ENCODE assay signal across 12 cellular contexts in the genomic region with DNA sequence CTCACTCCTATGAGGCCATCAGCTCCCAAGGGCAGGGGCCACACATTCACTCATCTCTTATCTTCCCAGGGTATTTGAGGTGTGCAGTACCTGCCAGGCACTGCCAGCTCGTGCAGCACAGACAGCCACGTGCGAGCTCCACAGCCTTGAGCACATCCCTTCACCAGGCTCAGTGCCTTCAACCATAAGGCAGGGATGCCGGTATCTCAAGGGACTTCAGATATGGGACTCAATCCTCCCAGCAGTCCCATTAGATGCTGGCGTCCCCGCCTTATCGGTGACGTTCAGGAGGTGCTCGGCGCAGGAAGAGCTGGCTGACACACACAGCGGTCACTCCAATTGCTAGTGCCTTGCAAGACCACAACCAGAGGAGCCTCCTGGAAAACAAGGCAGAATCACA. TPM values are rescaled to one million over a fixed set of nuclear protein-coding genes. Genes with fewer than 3 reads are reported as not detected.
DNase-seq lines count a peak whose midpoint lies in the region; ATAC-seq and TF ChIP-seq lines count a peak whose summit lies in the region.
"Had no signal": no experiment of that assay in that cellular context is flagged by ENCODE, and none has a peak within 500 bp of the region (broad histone marks: within the 10 kb centered on the region; RNA-seq: fewer than 3 reads in every experiment).

No MANE protein-coding gene starts in this region.

- H3K56ac ChIP-seq in mesendoderm (ENCODE audit: low read length): peak overlapping the region; percentile 35

- no peak overlapping the region for H2AK5ac ChIP-seq in mesendoderm (ENCODE audit: low read length)

- TF ChIP-seq POLR2A in prostate gland (IDR thresholded peaks at IDR 0.05): no peak

- H3K4ac ChIP-seq in mesendoderm (ENCODE audit: low read depth, low read length): no peak overlapping the region

- intact Hi-C loops in prostate gland (cut with DNase I): no loop called here

- H3K4me3 Mint-ChIP-seq in stimulated activated naive CD8-positive, alpha-beta T cell treated with anti-CD3 and anti-CD28 coated beads, Interleukin-15, amount 100 ng/mL, for 72 hours: no peak overlapping the region
- H3K4me3 Mint-ChIP-seq in activated naive CD8-positive, alpha-beta T cell treated with anti-CD3 and anti-CD28 coated beads, Interleukin-2, amount 10 ng/mL, durations not matched to agents 7 days and 5 days: no peak overlapping the region

- no peaks in the 10 kb centered on the region for H3K27me3 ChIP-seq in mesendoderm (ENCODE audit: insufficient read depth, low read length, poor library complexity)
- H3K27me3 ChIP-seq in prostate gland (replicated peaks; ENCODE audit: insufficient read depth): no peaks in the 10 kb centered on the region
- H3K27me3 ChIP-seq: brain microvascular endothelial cell had no signal

- H2BK5ac ChIP-seq in mesendoderm (ENCODE audit: low read length): no peak overlapping the region

- H3K36me3 ChIP-seq in mesendoderm (ENCODE audit: control insufficient read depth, insufficient read depth, low read length) (peaks cover 29% of the 10 kb centered on the region), prostate gland (peaks cover 20 to 54% of the 10 kb centered on the region in 2 donors)

- POLR2A ChIA-PET in activated naive CD8-positive, alpha-beta T cell treated with anti-CD3 and anti-CD28 coated beads, Interleukin-2, amount 10 ng/mL, durations not matched to agents 7 days and 5 days (lab: Charles Lee): interaction anchor here (0.8 kb wide), 1 partner anchor 8 kb away, joined by 4 read pairs; no protein-coding TSS in a partner anchor

- peak overlapping the region; percentile 12 for H3K18ac ChIP-seq in mesendoderm (ENCODE audit: low read length)

- peaks cover 8% of the 10 kb centered on the region for H3K79me2 ChIP-seq in mesendoderm (ENCODE audit: control insufficient read depth, insufficient read depth, low read length)

- no peak for TF ChIP-seq CTCF in prostate gland (IDR thresholded peaks at IDR 0.05)

- no peak for DNase-seq in stimulated activated naive CD8-positive, alpha-beta T cell treated with anti-CD3 and anti-CD28 coated beads, Interleukin-15, Interleukin-2, amounts not matched to agents 100 U/mL and 50 U/mL, for 24 hours
- DNase-seq in stimulated activated naive CD8-positive, alpha-beta T cell treated with anti-CD3 and anti-CD28 coated beads, Interleukin-15, amount 100 ng/mL, for 72 hours: no peak
- no peak for DNase-seq in activated naive CD8-positive, alpha-beta T cell treated with anti-CD3 and anti-CD28 coated beads, Interleukin-2, amount 10 ng/mL, durations not matched to agents 7 days and 5 days
- DNase-seq in mesendoderm: no peak
- no peak for DNase-seq in NCI-H2227 treated with DMSO at 0.1 percent for 48 hours (lab: John Stamatoyannopoulos, UW)
- DNase-seq in prostate gland (ENCODE audit: low spot score): no peak
- DNase-seq in HuH-7 (ENCODE audit: low spot score): no peak
- DNase-seq: activated CD8-positive, alpha-beta memory T cell treated with anti-CD3 and anti-CD28 coated beads, Interleukin-2, amount 50 U/mL, for 4 hours; brain microvascular endothelial cell; midbrain; stimulated activated CD4-positive, alpha-beta T cell treated with anti-CD3 and anti-CD28 coated beads, Interleukin-4, amount 100 ng/mL, for 1 hour had no signal

- ATAC-seq in stimulated activated naive CD8-positive, alpha-beta T cell treated with anti-CD3 and anti-CD28 coated beads, Interleukin-15, Interleukin-2, amounts not matched to agents 100 U/mL and 50 U/mL, for 24 hours: peak; percentile 4
- no peak for ATAC-seq in stimulated activated naive CD8-positive, alpha-beta T cell treated with anti-CD3 and anti-CD28 coated beads, Interleukin-15, amount 100 ng/mL, for 72 hours
- no peak for ATAC-seq in activated naive CD8-positive, alpha-beta T cell treated with anti-CD3 and anti-CD28 coated beads, Interleukin-2, amount 10 ng/mL, durations not matched to agents 7 days and 5 days (ENCODE audit: low read depth)
- ATAC-seq in GM19455 (IDR thresholded peaks at IDR 0.05; ENCODE audit: unreplicated experiment): no peak

- H3K27ac ChIP-seq in mesendoderm (ENCODE audit: low read depth, low read length) (no peak overlapping the region), prostate gland (peak overlapping the region in 1 of 2 donors; percentile 66)
- H3K27ac ChIP-seq: brain microvascular endothelial cell had no signal

- H2BK15ac ChIP-seq in mesendoderm (replicated peaks; ENCODE audit: low read depth): no peak overlapping the region

- H3K4me1 Mint-ChIP-seq in stimulated activated naive CD8-positive, alpha-beta T cell treated with anti-CD3 and anti-CD28 coated beads, Interleukin-15, amount 100 ng/mL, for 72 hours: peaks cover 64% of the 10 kb centered on the region
- peaks cover 27% of the 10 kb centered on the region for H3K4me1 Mint-ChIP-seq in activated naive CD8-positive, alpha-beta T cell treated with anti-CD3 and anti-CD28 coated beads, Interleukin-2, amount 10 ng/mL, durations not matched to agents 7 days and 5 days

- no peak overlapping the region for H4K5ac ChIP-seq in mesendoderm (ENCODE audit: low read length)

- H3K4me2 ChIP-seq in mesendoderm (ENCODE audit: low read length): no peak overlapping the region

- peaks cover 35% of the 10 kb centered on the region for H3K36me3 Mint-ChIP-seq in activated naive CD8-positive, alpha-beta T cell treated with anti-CD3 and anti-CD28 coated beads, Interleukin-2, amount 10 ng/mL, durations not matched to agents 7 days and 5 days

- no peaks in the 10 kb centered on the region for H3K9me3 ChIP-seq in prostate gland

- H3K9ac ChIP-seq in mesendoderm (ENCODE audit: low read length): no peak overlapping the region

- H3K4me1 ChIP-seq in mesendoderm (ENCODE audit: control insufficient read depth, low read depth, low read length) (peaks cover 16% of the 10 kb centered on the region), prostate gland (replicated peaks) (peaks cover 9% of the 10 kb centered on the region)

- H3K9me3 Mint-ChIP-seq in stimulated activated naive CD8-positive, alpha-beta T cell treated with anti-CD3 and anti-CD28 coated beads, Interleukin-15, amount 100 ng/mL, for 72 hours: no peaks in the 10 kb centered on the region
- H3K9me3 Mint-ChIP-seq in activated naive CD8-positive, alpha-beta T cell treated with anti-CD3 and anti-CD28 coated beads, Interleukin-2, amount 10 ng/mL, durations not matched to agents 7 days and 5 days: no peaks in the 10 kb centered on the region

- H3K23ac ChIP-seq in mesendoderm (ENCODE audit: low read length): no peak overlapping the region

- no peak overlapping the region for H2BK120ac ChIP-seq in mesendoderm (ENCODE audit: low read depth, low read length)

- peaks cover 17% of the 10 kb centered on the region for H3K79me1 ChIP-seq in mesendoderm (ENCODE audit: low read length)

- H3K4me3 ChIP-seq in mesendoderm (ENCODE audit: low read length) (no peak overlapping the region), prostate gland (no peak overlapping the region)

- no peak overlapping the region for H4K8ac ChIP-seq in mesendoderm (ENCODE audit: low read depth, low read length)

- WGBS in mesendoderm (ENCODE audit: extremely low coverage, insufficient coverage, low lambda C conversion rate): no CpG with 5 or more reads among the region's 11 CpGs
- 93% methylated on average over 11 of the region's 11 CpGs for WGBS in prostate gland

- H3K27me3 Mint-ChIP-seq in stimulated activated naive CD8-positive, alpha-beta T cell treated with anti-CD3 and anti-CD28 coated beads, Interleukin-15, amount 100 ng/mL, for 72 hours: no peaks in the 10 kb centered on the region
- H3K27me3 Mint-ChIP-seq in activated naive CD8-positive, alpha-beta T cell treated with anti-CD3 and anti-CD28 coated beads, Interleukin-2, amount 10 ng/mL, durations not matched to agents 7 days and 5 days: no peaks in the 10 kb centered on the region

- peak overlapping the region in 1 of 2 donors; percentile 61 for H3K27ac Mint-ChIP-seq in stimulated activated naive CD8-positive, alpha-beta T cell treated with anti-CD3 and anti-CD28 coated beads, Interleukin-15, amount 100 ng/mL, for 72 hours
- peak overlapping the region; percentile 84 for H3K27ac Mint-ChIP-seq in activated naive CD8-positive, alpha-beta T cell treated with anti-CD3 and anti-CD28 coated beads, Interleukin-2, amount 10 ng/mL, durations not matched to agents 7 days and 5 days

RNA-seq across cellular contexts. Expression of a gene that starts 47.0 kb away (rescaled TPM):
- total RNA-seq in activated naive CD8-positive, alpha-beta T cell treated with anti-CD3 and anti-CD28 coated beads, Interleukin-2, amount 10 ng/mL, durations not matched to agents 7 days and 5 days: 100 to 1,000 TPM; 235 to 257 TPM
- polyA plus RNA-seq in mesendoderm (2013, experiment 1 of 2): 145 TPM
- 153 TPM for polyA plus RNA-seq in mesendoderm (2013, experiment 2 of 2)
- total RNA-seq in prostate gland: 100 to 1,000 TPM; 118 to 222 TPM
